ENCODE assay signal across 1 cellular context in genomic region chr7:139018910-139019309, GRCh38.
TF ChIP-seq lines count a peak whose summit lies in the region.

No MANE protein-coding gene starts in this region.

TF ChIP-seq in HepG2, 621 proteins besides CTCF, POLR2A, EP300 and RAD21:
- TF ChIP-seq ZKSCAN8 (CRISPR knock-in tag; IDR thresholded peaks at IDR 0.05; ENCODE audit: borderline replicate concordance) (no peak), TP53 (CRISPR knock-in tag; conservative IDR thresholded peaks at IDR 0.05) (no peak)
